ENCODE assay signal across 2 cellular contexts in genomic region chr2:151097930-151098329, GRCh38.
TF ChIP-seq lines count a peak whose summit lies in the region.

No MANE protein-coding gene starts in this region.

TF ChIP-seq in HEK293, 187 proteins besides CTCF, POLR2A, EP300 and RAD21:
- TF ChIP-seq, protein P1, sequence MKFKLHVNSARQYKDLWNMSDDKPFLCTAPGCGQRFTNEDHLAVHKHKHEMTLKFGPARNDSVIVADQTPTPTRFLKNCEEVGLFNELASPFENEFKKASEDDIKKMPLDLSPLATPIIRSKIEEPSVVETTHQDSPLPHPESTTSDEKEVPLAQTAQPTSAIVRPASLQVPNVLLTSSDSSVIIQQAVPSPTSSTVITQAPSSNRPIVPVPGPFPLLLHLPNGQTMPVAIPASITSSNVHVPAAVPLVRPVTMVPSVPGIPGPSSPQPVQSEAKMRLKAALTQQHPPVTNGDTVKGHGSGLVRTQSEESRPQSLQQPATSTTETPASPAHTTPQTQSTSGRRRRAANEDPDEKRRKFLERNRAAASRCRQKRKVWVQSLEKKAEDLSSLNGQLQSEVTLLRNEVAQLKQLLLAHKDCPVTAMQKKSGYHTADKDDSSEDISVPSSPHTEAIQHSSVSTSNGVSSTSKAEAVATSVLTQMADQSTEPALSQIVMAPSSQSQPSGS (tag by site-specific recombination; IDR thresholded peaks at IDR 0.05; ENCODE audit: low read depth) = peak; percentile 74
- TF ChIP-seq, protein P2, sequence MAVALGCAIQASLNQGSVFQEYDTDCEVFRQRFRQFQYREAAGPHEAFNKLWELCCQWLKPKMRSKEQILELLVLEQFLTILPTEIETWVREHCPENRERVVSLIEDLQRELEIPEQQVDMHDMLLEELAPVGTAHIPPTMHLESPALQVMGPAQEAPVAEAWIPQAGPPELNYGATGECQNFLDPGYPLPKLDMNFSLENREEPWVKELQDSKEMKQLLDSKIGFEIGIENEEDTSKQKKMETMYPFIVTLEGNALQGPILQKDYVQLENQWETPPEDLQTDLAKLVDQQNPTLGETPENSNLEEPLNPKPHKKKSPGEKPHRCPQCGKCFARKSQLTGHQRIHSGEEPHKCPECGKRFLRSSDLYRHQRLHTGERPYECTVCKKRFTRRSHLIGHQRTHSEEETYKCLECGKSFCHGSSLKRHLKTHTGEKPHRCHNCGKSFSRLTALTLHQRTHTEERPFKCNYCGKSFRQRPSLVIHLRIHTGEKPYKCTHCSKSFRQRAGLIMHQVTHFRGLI (tag by site-specific recombination; IDR thresholded peaks at IDR 0.05) = no peak
- TF ChIP-seq ZBTB21 (tag by site-specific recombination; IDR thresholded peaks at IDR 0.05) = 0 out of 2 replicates have a peak, but pooled peaks have one; percentile 15
- no peak for TF ChIP-seq REPIN1 (tag by site-specific recombination; IDR thresholded peaks at IDR 0.05; ENCODE audit: low read depth)
- no peak for TF ChIP-seq ZSCAN23 (tag by site-specific recombination; IDR thresholded peaks at IDR 0.05)

TF ChIP-seq in neural cell, 6 proteins besides CTCF, POLR2A, EP300 and RAD21 (continued from another document):
- TF ChIP-seq, protein P3, sequence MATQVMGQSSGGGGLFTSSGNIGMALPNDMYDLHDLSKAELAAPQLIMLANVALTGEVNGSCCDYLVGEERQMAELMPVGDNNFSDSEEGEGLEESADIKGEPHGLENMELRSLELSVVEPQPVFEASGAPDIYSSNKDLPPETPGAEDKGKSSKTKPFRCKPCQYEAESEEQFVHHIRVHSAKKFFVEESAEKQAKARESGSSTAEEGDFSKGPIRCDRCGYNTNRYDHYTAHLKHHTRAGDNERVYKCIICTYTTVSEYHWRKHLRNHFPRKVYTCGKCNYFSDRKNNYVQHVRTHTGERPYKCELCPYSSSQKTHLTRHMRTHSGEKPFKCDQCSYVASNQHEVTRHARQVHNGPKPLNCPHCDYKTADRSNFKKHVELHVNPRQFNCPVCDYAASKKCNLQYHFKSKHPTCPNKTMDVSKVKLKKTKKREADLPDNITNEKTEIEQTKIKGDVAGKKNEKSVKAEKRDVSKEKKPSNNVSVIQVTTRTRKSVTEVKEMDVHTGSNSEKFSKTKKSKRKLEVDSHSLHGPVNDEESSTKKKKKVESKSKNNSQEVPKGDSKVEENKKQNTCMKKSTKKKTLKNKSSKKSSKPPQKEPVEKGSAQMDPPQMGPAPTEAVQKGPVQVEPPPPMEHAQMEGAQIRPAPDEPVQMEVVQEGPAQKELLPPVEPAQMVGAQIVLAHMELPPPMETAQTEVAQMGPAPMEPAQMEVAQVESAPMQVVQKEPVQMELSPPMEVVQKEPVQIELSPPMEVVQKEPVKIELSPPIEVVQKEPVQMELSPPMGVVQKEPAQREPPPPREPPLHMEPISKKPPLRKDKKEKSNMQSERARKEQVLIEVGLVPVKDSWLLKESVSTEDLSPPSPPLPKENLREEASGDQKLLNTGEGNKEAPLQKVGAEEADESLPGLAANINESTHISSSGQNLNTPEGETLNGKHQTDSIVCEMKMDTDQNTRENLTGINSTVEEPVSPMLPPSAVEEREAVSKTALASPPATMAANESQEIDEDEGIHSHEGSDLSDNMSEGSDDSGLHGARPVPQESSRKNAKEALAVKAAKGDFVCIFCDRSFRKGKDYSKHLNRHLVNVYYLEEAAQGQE (IDR thresholded peaks at IDR 0.05; ENCODE audit: borderline replicate concordance) = no peak
- TF ChIP-seq TAF1 (IDR thresholded peaks at IDR 0.05; ENCODE audit: low read depth) = no peak
- no peak for TF ChIP-seq SMC3 (conservative IDR thresholded peaks at IDR 0.05; ENCODE audit: poor library complexity)
- no peak for TF ChIP-seq POLR2AphosphoS5 (IDR thresholded peaks at IDR 0.05)
- no peak for TF ChIP-seq MXI1 (conservative IDR thresholded peaks at IDR 0.05; ENCODE audit: poor library complexity, severe bottlenecking)
